In genomic region chr9:131457746-131458145, GRCh38 we compare ENCODE assay signal across 29 cellular contexts. TPM values are rescaled to one million over a fixed set of nuclear protein-coding genes. Genes with fewer than 3 reads are reported as not detected.
DNase-seq lines count a peak whose midpoint lies in the region; ATAC-seq and TF ChIP-seq lines count a peak whose summit lies in the region.
"Had no signal": no experiment of that assay in that cellular context is flagged by ENCODE, and none has a peak within 500 bp of the region (broad histone marks: within the 10 kb centered on the region; RNA-seq: fewer than 3 reads in every experiment).

No MANE protein-coding gene starts in this region.

- CTCF ChIA-PET in CD8-positive, alpha-beta T cell (lab: Charles Lee): interaction anchor here (1.3 to 2.4 kb wide), 3 partner anchors 20 to 110 kb away, joined by 3 to 10 read pairs (median 5); no protein-coding TSS in a partner anchor
- CTCF ChIA-PET in naive thymus-derived CD4-positive, alpha-beta T cell (lab: Charles Lee): interaction anchor here (1.1 kb wide), 1 partner anchor 20 kb away, joined by 3 read pairs; no protein-coding TSS in a partner anchor

- ATAC-seq in CD4-positive, CD25-positive, alpha-beta regulatory T cell (ENCODE audit: low read depth in 2 of 2): no peak
- ATAC-seq in CD8-positive, alpha-beta T cell: no peak
- no peak for ATAC-seq in naive thymus-derived CD4-positive, alpha-beta T cell
- ATAC-seq in GM18870 (IDR thresholded peaks at IDR 0.05; ENCODE audit: unreplicated experiment) (no peak), GM19395 (IDR thresholded peaks at IDR 0.05; ENCODE audit: unreplicated experiment) (no peak)
- ATAC-seq: HCT116; K562; left colon; sciatic nerve; stimulated activated memory B cell treated with anti-CD40 and anti-IgM and Interleukin-4, amounts not matched to agents 10 μg/mL and 1 μg/mL and 100 μg/mL, for 72 hours had no signal

- H3K36me3 ChIP-seq in CD4-positive, CD25-positive, alpha-beta regulatory T cell (ENCODE audit: control insufficient read depth, insufficient read depth, low read length): peaks cover 79% of the 10 kb centered on the region
- peaks cover 62% of the 10 kb centered on the region for H3K36me3 ChIP-seq in CD8-positive, alpha-beta T cell (ENCODE audit: insufficient read depth, low read length)
- H3K36me3 ChIP-seq in naive thymus-derived CD4-positive, alpha-beta T cell (ENCODE audit: control insufficient read depth in 2 of 3, insufficient read depth in 3 of 3, low read length in 3 of 3): peaks cover 31 to 89% (median 35%) of the 10 kb centered on the region in 3 experiments

- H3K27ac Mint-ChIP-seq in CD4-positive, CD25-positive, alpha-beta regulatory T cell: peak overlapping the region in 2 of 3 donors; percentile 90 to 92
- H3K27ac Mint-ChIP-seq in CD8-positive, alpha-beta T cell: peak overlapping the region; percentile 72
- peak overlapping the region; percentile 69 for H3K27ac Mint-ChIP-seq in activated T-helper 1 cell treated with anti-CD3 and anti-CD28 coated beads, Interleukin-12 subunit alpha, Interleukin-12 subunit beta, Interleukin-2, Interleukin-4 antibody, amounts not matched to agents 30 ng/mL and 10 ng/mL and 1 ng/mL, durations not matched to agents 14 hours and 24 hours and 36 hours
- peak overlapping the region in 8 of 9 donors; percentile 38 to 63 (median 52) for H3K27ac Mint-ChIP-seq in naive thymus-derived CD4-positive, alpha-beta T cell
- H3K27ac Mint-ChIP-seq: dendritic cell treated with granulocyte-macrophage colony-stimulating factor and Interleukin-4, amounts not matched to agents 40 ng/mL and 50 ng/mL, for 4 days; stimulated activated memory B cell treated with anti-CD40 and anti-IgM and Interleukin-4, amounts not matched to agents 10 μg/mL and 1 μg/mL and 100 μg/mL, for 72 hours had no signal

- no peaks in the 10 kb centered on the region for H3K27me3 ChIP-seq in CD4-positive, CD25-positive, alpha-beta regulatory T cell (ENCODE audit: control insufficient read depth, insufficient read depth, low read length)
- H3K27me3 ChIP-seq in CD8-positive, alpha-beta T cell (ENCODE audit: insufficient read depth, low read length): no peaks in the 10 kb centered on the region
- H3K27me3 ChIP-seq in naive thymus-derived CD4-positive, alpha-beta T cell (ENCODE audit: control insufficient read depth in 2 of 2, insufficient read depth in 2 of 2, low read length in 2 of 2): no peaks in the 10 kb centered on the region
- H3K27me3 ChIP-seq: cardiac muscle cell, MG63, neutrophil, SJSA1 had no signal

- H3K4me1 Mint-ChIP-seq in CD4-positive, CD25-positive, alpha-beta regulatory T cell: peaks cover 4 to 11% (median 8%) of the 10 kb centered on the region in 4 donors
- peaks cover 22% of the 10 kb centered on the region for H3K4me1 Mint-ChIP-seq in CD8-positive, alpha-beta T cell (ENCODE audit: low read depth)
- peaks cover 4% of the 10 kb centered on the region for H3K4me1 Mint-ChIP-seq in activated T-helper 1 cell treated with anti-CD3 and anti-CD28 coated beads, Interleukin-12 subunit alpha, Interleukin-12 subunit beta, Interleukin-2, Interleukin-4 antibody, amounts not matched to agents 30 ng/mL and 10 ng/mL and 1 ng/mL, durations not matched to agents 14 hours and 24 hours and 36 hours (ENCODE audit: low read depth)
- H3K4me1 Mint-ChIP-seq in naive thymus-derived CD4-positive, alpha-beta T cell: peaks cover 8 to 36% (median 16%) of the 10 kb centered on the region in 7 donors

- no peaks in the 10 kb centered on the region for H3K27me3 Mint-ChIP-seq in CD4-positive, CD25-positive, alpha-beta regulatory T cell
- H3K27me3 Mint-ChIP-seq in CD8-positive, alpha-beta T cell (ENCODE audit: low read depth): no peaks in the 10 kb centered on the region
- H3K27me3 Mint-ChIP-seq in activated T-helper 1 cell treated with anti-CD3 and anti-CD28 coated beads, Interleukin-12 subunit alpha, Interleukin-12 subunit beta, Interleukin-2, Interleukin-4 antibody, amounts not matched to agents 30 ng/mL and 10 ng/mL and 1 ng/mL, durations not matched to agents 14 hours and 24 hours and 36 hours (ENCODE audit: insufficient read depth): no peaks in the 10 kb centered on the region
- no peaks in the 10 kb centered on the region for H3K27me3 Mint-ChIP-seq in naive thymus-derived CD4-positive, alpha-beta T cell
- H3K27me3 Mint-ChIP-seq: dendritic cell treated with granulocyte-macrophage colony-stimulating factor and Interleukin-4, amounts not matched to agents 40 ng/mL and 50 ng/mL, for 4 days; stimulated activated memory B cell treated with anti-CD40 and anti-IgM and Interleukin-4, amounts not matched to agents 10 μg/mL and 1 μg/mL and 100 μg/mL, for 72 hours had no signal

- no peak for TF ChIP-seq CTCF in CD8-positive, alpha-beta T cell (IDR thresholded peaks at IDR 0.05)

- intact Hi-C loops in CD8-positive, alpha-beta T cell (cut with DNase I, micrococcal nuclease): loop anchor here in 1 of 2 experiments (10.0 kb wide), 1 partner anchor 63 kb away; the partner anchor contains the start of gene PRRC2B
- intact Hi-C loops in activated T-helper 1 cell treated with anti-CD3 and anti-CD28 coated beads, Interleukin-12 subunit alpha, Interleukin-12 subunit beta, Interleukin-2, Interleukin-4 antibody, amounts not matched to agents 30 ng/mL and 10 ng/mL and 1 ng/mL, durations not matched to agents 14 hours and 24 hours and 36 hours (cut with micrococcal nuclease): no loop called here
- intact Hi-C loops in naive thymus-derived CD4-positive, alpha-beta T cell (cut with micrococcal nuclease): no loop called here

- POLR2A ChIA-PET in CD8-positive, alpha-beta T cell (lab: Charles Lee): no interaction called here
- POLR2A ChIA-PET in naive thymus-derived CD4-positive, alpha-beta T cell (lab: Charles Lee): interaction anchor here (1.9 kb wide), 1 partner anchor 43 kb away, joined by 5 read pairs; no protein-coding TSS in a partner anchor

- no peaks in the 10 kb centered on the region for H3K9me3 ChIP-seq in CD4-positive, CD25-positive, alpha-beta regulatory T cell (ENCODE audit: control insufficient read depth in 2 of 2, low read length in 2 of 2)
- no peaks in the 10 kb centered on the region for H3K9me3 ChIP-seq in CD8-positive, alpha-beta T cell (ENCODE audit: low read length)
- no peaks in the 10 kb centered on the region for H3K9me3 ChIP-seq in naive thymus-derived CD4-positive, alpha-beta T cell (ENCODE audit: control insufficient read depth in 2 of 3, low read length in 3 of 3)
- H3K9me3 ChIP-seq: MG63, neutrophil, prostate gland, SJSA1 had no signal

- no peak overlapping the region for H3K4me3 Mint-ChIP-seq in CD4-positive, CD25-positive, alpha-beta regulatory T cell
- no peak overlapping the region for H3K4me3 Mint-ChIP-seq in CD8-positive, alpha-beta T cell
- H3K4me3 Mint-ChIP-seq in activated T-helper 1 cell treated with anti-CD3 and anti-CD28 coated beads, Interleukin-12 subunit alpha, Interleukin-12 subunit beta, Interleukin-2, Interleukin-4 antibody, amounts not matched to agents 30 ng/mL and 10 ng/mL and 1 ng/mL, durations not matched to agents 14 hours and 24 hours and 36 hours: no peak overlapping the region
- no peak overlapping the region for H3K4me3 Mint-ChIP-seq in naive thymus-derived CD4-positive, alpha-beta T cell
- H3K4me3 Mint-ChIP-seq: dendritic cell treated with granulocyte-macrophage colony-stimulating factor and Interleukin-4, amounts not matched to agents 40 ng/mL and 50 ng/mL, for 4 days; stimulated activated memory B cell treated with anti-CD40 and anti-IgM and Interleukin-4, amounts not matched to agents 10 μg/mL and 1 μg/mL and 100 μg/mL, for 72 hours had no signal

- DNase-seq in CD4-positive, CD25-positive, alpha-beta regulatory T cell: no peak
- no peak for DNase-seq in CD8-positive, alpha-beta T cell
- DNase-seq in activated T-helper 1 cell treated with anti-CD3 and anti-CD28 coated beads, Interleukin-12 subunit alpha, Interleukin-12 subunit beta, Interleukin-2, Interleukin-4 antibody, amounts not matched to agents 30 ng/mL and 10 ng/mL and 1 ng/mL, durations not matched to agents 14 hours and 24 hours and 36 hours (ENCODE audit: low spot score): no peak
- no peak for DNase-seq in naive thymus-derived CD4-positive, alpha-beta T cell
- DNase-seq in middle frontal gyrus (ENCODE audit: extremely low spot score, low spot score): no peak
- DNase-seq: activated CD4-positive, alpha-beta T cell treated with anti-CD3 and anti-CD28 coated beads, Interleukin-2, amount 50 U/mL, for 48 hours; activated CD4-positive, CD25-positive, alpha-beta regulatory T cell; activated naive CD4-positive, alpha-beta T cell treated with Interleukin-2 at 50 U/mL for 16 hours; anterior cingulate cortex; C1 segment of cervical spinal cord; EL; left colon; MG63; NCI-H1417 treated with DMSO at 0.1 percent for 48 hours; NCI-H2081 treated with DMSO at 0.1 percent for 48 hours; NCI-H345; NCI-H748 treated with DMSO at 0.1 percent for 48 hours; stimulated activated CD4-positive, alpha-beta T cell treated with anti-CD3 and anti-CD28 coated beads, Interleukin-4, amount 100 ng/mL, for 24 hours had no signal

- no peaks in the 10 kb centered on the region for H3K4me1 ChIP-seq in CD4-positive, CD25-positive, alpha-beta regulatory T cell (ENCODE audit: control insufficient read depth, insufficient read depth, low read length, poor library complexity, severe bottlenecking)
- H3K4me1 ChIP-seq in CD8-positive, alpha-beta T cell (ENCODE audit: insufficient read depth, low read length): no peaks in the 10 kb centered on the region
- H3K4me1 ChIP-seq in naive thymus-derived CD4-positive, alpha-beta T cell (ENCODE audit: control insufficient read depth in 2 of 2, insufficient read depth in 2 of 2, low read length in 2 of 2): no peaks in the 10 kb centered on the region
- H3K4me1 ChIP-seq: prostate gland, SJSA1 had no signal

- no peak overlapping the region for H3K27ac ChIP-seq in CD4-positive, CD25-positive, alpha-beta regulatory T cell (ENCODE audit: insufficient read depth, low read length, poor library complexity, severe bottlenecking)
- H3K27ac ChIP-seq in CD8-positive, alpha-beta T cell (ENCODE audit: low read depth, low read length): no peak overlapping the region
- H3K27ac ChIP-seq in naive thymus-derived CD4-positive, alpha-beta T cell (ENCODE audit: low read depth, low read length): no peak overlapping the region
- H3K27ac ChIP-seq: cardiac muscle cell, neutrophil, prostate gland, SJSA1 had no signal

- peaks cover 40% of the 10 kb centered on the region for H3K36me3 Mint-ChIP-seq in CD4-positive, CD25-positive, alpha-beta regulatory T cell
- H3K36me3 Mint-ChIP-seq in CD8-positive, alpha-beta T cell: peaks cover 81% of the 10 kb centered on the region
- peaks cover 38% of the 10 kb centered on the region for H3K36me3 Mint-ChIP-seq in activated T-helper 1 cell treated with anti-CD3 and anti-CD28 coated beads, Interleukin-12 subunit alpha, Interleukin-12 subunit beta, Interleukin-2, Interleukin-4 antibody, amounts not matched to agents 30 ng/mL and 10 ng/mL and 1 ng/mL, durations not matched to agents 14 hours and 24 hours and 36 hours (ENCODE audit: low read depth)
- H3K36me3 Mint-ChIP-seq in naive thymus-derived CD4-positive, alpha-beta T cell: peaks cover 15 to 56% (median 35%) of the 10 kb centered on the region in 5 donors

- no peaks in the 10 kb centered on the region for H3K9me3 Mint-ChIP-seq in CD4-positive, CD25-positive, alpha-beta regulatory T cell
- H3K9me3 Mint-ChIP-seq in CD8-positive, alpha-beta T cell: no peaks in the 10 kb centered on the region
- no peaks in the 10 kb centered on the region for H3K9me3 Mint-ChIP-seq in activated T-helper 1 cell treated with anti-CD3 and anti-CD28 coated beads, Interleukin-12 subunit alpha, Interleukin-12 subunit beta, Interleukin-2, Interleukin-4 antibody, amounts not matched to agents 30 ng/mL and 10 ng/mL and 1 ng/mL, durations not matched to agents 14 hours and 24 hours and 36 hours
- H3K9me3 Mint-ChIP-seq in naive thymus-derived CD4-positive, alpha-beta T cell: no peaks in the 10 kb centered on the region
- H3K9me3 Mint-ChIP-seq: dendritic cell treated with granulocyte-macrophage colony-stimulating factor and Interleukin-4, amounts not matched to agents 40 ng/mL and 50 ng/mL, for 4 days; stimulated activated memory B cell treated with anti-CD40 and anti-IgM and Interleukin-4, amounts not matched to agents 10 μg/mL and 1 μg/mL and 100 μg/mL, for 72 hours had no signal

- no peak overlapping the region for H3K4me3 ChIP-seq in CD4-positive, CD25-positive, alpha-beta regulatory T cell (ENCODE audit: low read depth, low read length)
- no peak overlapping the region for H3K4me3 ChIP-seq in CD8-positive, alpha-beta T cell (ENCODE audit: low read depth, low read length)
- no peak overlapping the region for H3K4me3 ChIP-seq in naive thymus-derived CD4-positive, alpha-beta T cell (ENCODE audit: low read length)
- H3K4me3 ChIP-seq: cardiac muscle cell, K562, MG63, prostate gland, SJSA1 had no signal

RNA-seq across cellular contexts. Expression of gene POMT1, which starts 45.0 kb away (rescaled TPM):
- total RNA-seq in CD4-positive, CD25-positive, alpha-beta regulatory T cell: 52.3 TPM
- 10 to 100 TPM; 13.2 to 16.1 (median 14.4) TPM for polyA plus RNA-seq in CD4-positive, CD25-positive, alpha-beta regulatory T cell
- total RNA-seq in CD8-positive, alpha-beta T cell: 10 to 100 TPM; 33.9 to 40.8 TPM
- total RNA-seq in activated T-helper 1 cell treated with anti-CD3 and anti-CD28 coated beads, Interleukin-12 subunit alpha, Interleukin-12 subunit beta, Interleukin-2, Interleukin-4 antibody, amounts not matched to agents 30 ng/mL and 10 ng/mL and 1 ng/mL, durations not matched to agents 14 hours and 24 hours and 36 hours: 39.1 and 39.3 TPM in 2 replicates
- 10 to 100 TPM; 40.0 to 55.8 (median 47.7) TPM for total RNA-seq in naive thymus-derived CD4-positive, alpha-beta T cell
- 10 to 100 TPM; 13.3 to 15.1 TPM for polyA plus RNA-seq in naive thymus-derived CD4-positive, alpha-beta T cell
